Comparison of ENCODE assay signal across 8 cellular contexts in the genomic region with DNA sequence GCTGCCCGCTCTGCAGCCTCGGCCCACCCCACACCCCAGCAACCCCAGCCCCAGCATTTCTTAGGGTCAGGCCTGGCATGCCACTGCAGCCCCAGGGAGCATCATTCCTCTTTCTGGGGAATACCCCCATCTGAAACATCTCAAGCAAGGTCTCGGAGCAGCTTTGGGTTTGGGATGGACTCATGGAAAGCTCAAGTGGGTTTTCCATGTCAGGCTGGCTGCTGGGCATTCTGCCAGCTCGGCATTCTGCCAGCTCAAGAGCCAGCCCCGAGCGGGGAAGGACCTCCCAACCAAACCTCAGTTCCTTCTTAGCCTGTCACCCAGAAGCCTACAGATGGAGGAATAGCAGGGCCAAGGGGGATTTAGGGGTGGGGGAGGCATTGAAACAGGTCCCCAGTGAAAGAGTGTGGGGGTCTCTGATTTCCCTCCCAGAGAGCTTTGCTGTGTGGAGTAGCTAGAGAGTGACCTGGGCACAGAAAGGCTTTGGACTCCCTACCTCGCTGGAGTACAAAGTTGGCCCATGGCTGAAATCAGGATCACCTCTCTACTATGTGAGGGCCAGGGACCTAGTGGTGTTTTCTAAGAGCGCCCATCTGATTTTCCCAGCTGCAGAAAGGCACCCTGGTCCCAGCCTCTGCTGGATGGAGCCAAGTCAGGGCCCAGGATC. TPM values are rescaled to one million over a fixed set of nuclear protein-coding genes. Genes with fewer than 3 reads are reported as not detected.
A peak's percentile ranks its signal among the peaks of the same experiment; 100 is the strongest.
DNase-seq lines count a peak whose midpoint lies in the region; ATAC-seq, FAIRE-seq and TF ChIP-seq lines count a peak whose summit lies in the region.

No MANE protein-coding gene starts in this region.

- no peaks in the 10 kb centered on the region for H3K27me3 Mint-ChIP-seq in WTC11 (ENCODE audit: low read depth)

- FAIRE-seq in RCC 7860 (lab: Jason Lieb, UNC): no peak

- H3K36me3 Mint-ChIP-seq in WTC11: no peaks in the 10 kb centered on the region

- H3K27ac Mint-ChIP-seq in WTC11: peak overlapping the region; percentile 12; the same call in 1 of the 2 replicates

- POLR2A ChIA-PET in WTC11 (lab: Charles Lee): interaction anchor here (0.6 to 1.4 kb wide), 4 partner anchors 22 to 241 kb away, joined by 3 read pairs; no protein-coding TSS in a partner anchor

- H3K4me3 ChIP-seq in LNCaP clone FGC (ENCODE audit: low read depth, low read length) (peak overlapping the region; percentile 86), skin epidermis (peak overlapping the region in 6 of 7 experiments; percentile 5 to 48 (median 28))

- no peak for DNase-seq in LNCaP clone FGC (ENCODE audit: low read depth)
- DNase-seq in WTC11 (ENCODE audit: low spot score): no peak
- peak; percentile 51 for DNase-seq in hepatic stellate cell (ENCODE audit: low spot score)
- DNase-seq in activated naive CD4-positive, alpha-beta T cell treated with anti-CD3 and anti-CD28 coated beads, Interleukin-2, amount 50 U/mL, for 16 hours: no peak
- DNase-seq in RCC 7860 (ENCODE audit: low spot score): no peak
- no peak for DNase-seq in NCI-H1436 (lab: John Stamatoyannopoulos, UW)

- peaks cover 24% of the 10 kb centered on the region for H3K4me1 Mint-ChIP-seq in WTC11

- peak overlapping the region; percentile 60 for H3K4me3 Mint-ChIP-seq in WTC11

- no peaks in the 10 kb centered on the region for H3K9me3 Mint-ChIP-seq in WTC11

- H3K27ac ChIP-seq in skin epidermis: peak overlapping the region in 16 of 21 experiments; percentile 3 to 77 (median 54)

- ATAC-seq in WTC11 (no peak), GM18511 (IDR thresholded peaks at IDR 0.05; ENCODE audit: unreplicated experiment) (no peak)

- TF ChIP-seq CTCF in LNCaP clone FGC (IDR thresholded peaks at IDR 0.05; ENCODE audit: control insufficient read depth, extremely low read depth, insufficient read depth) (no peak), WTC11 (IDR thresholded peaks at IDR 0.05) (no peak)

- CTCF ChIA-PET in WTC11 (lab: Charles Lee): interaction anchor here (0.9 to 1.8 kb wide), 3 partner anchors 27 to 71 kb away, joined by 4 to 15 read pairs (median 12); partner anchors contain the start of gene PSMB4

TF ChIP-seq in WTC11, 78 proteins besides CTCF, POLR2A, EP300 and RAD21:
- TF ChIP-seq ZNF138 (CRISPR knock-in tag; conservative IDR thresholded peaks at IDR 0.05) (no peak), OVOL2 (CRISPR knock-in tag; IDR thresholded peaks at IDR 0.05; ENCODE audit: borderline replicate concordance) (no peak), ZNF416 (CRISPR knock-in tag; IDR thresholded peaks at IDR 0.05) (no peak), ZNF671 (CRISPR knock-in tag; IDR thresholded peaks at IDR 0.05) (no peak), SMAD4 (CRISPR knock-in tag; IDR thresholded peaks at IDR 0.05) (no peak), MAX (CRISPR knock-in tag; IDR thresholded peaks at IDR 0.05) (no peak), ELF4 (CRISPR knock-in tag; IDR thresholded peaks at IDR 0.05; ENCODE audit: low read depth) (no peak), ESRRA (CRISPR knock-in tag; IDR thresholded peaks at IDR 0.05; ENCODE audit: borderline replicate concordance) (no peak), SOX15 (CRISPR knock-in tag; IDR thresholded peaks at IDR 0.05) (no peak), SP1 (CRISPR knock-in tag; conservative IDR thresholded peaks at IDR 0.05) (no peak), NR3C1 (CRISPR knock-in tag; conservative IDR thresholded peaks at IDR 0.05; ENCODE audit: low read depth) (no peak), ZNF219 (CRISPR knock-in tag; IDR thresholded peaks at IDR 0.05; ENCODE audit: borderline replicate concordance) (no peak), ATF2 (CRISPR knock-in tag; IDR thresholded peaks at IDR 0.05; ENCODE audit: borderline replicate concordance, low read depth) (no peak), JUN (CRISPR knock-in tag; IDR thresholded peaks at IDR 0.05) (no peak), TP53 (CRISPR knock-in tag; IDR thresholded peaks at IDR 0.05) (no peak), ZNF425 (CRISPR knock-in tag; conservative IDR thresholded peaks at IDR 0.05) (no peak)
- TF ChIP-seq, protein P1, sequence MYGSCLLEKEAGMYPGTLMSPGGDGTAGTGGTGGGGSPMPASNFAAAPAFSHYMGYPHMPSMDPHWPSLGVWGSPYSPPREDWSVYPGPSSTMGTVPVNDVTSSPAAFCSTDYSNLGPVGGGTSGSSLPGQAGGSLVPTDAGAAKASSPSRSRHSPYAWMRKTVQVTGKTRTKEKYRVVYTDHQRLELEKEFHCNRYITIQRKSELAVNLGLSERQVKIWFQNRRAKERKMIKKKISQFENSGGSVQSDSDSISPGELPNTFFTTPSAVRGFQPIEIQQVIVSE (CRISPR knock-in tag; IDR thresholded peaks at IDR 0.05; ENCODE audit: borderline replicate concordance): no peak
- TF ChIP-seq, protein P2, sequence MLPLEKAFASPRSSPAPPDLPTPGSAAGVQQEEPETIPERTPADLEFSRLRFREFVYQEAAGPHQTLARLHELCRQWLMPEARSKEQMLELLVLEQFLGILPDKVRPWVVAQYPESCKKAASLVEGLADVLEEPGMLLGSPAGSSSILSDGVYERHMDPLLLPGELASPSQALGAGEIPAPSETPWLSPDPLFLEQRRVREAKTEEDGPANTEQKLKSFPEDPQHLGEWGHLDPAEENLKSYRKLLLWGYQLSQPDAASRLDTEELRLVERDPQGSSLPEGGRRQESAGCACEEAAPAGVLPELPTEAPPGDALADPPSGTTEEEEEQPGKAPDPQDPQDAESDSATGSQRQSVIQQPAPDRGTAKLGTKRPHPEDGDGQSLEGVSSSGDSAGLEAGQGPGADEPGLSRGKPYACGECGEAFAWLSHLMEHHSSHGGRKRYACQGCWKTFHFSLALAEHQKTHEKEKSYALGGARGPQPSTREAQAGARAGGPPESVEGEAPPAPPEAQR (CRISPR knock-in tag; IDR thresholded peaks at IDR 0.05): no peak
TF ChIP-seq in WTC11: peak in this region for 0.

RNA-seq across cellular contexts. Expression of gene SELENBP1, which starts 0.6 kb away (rescaled TPM):
- 17.9 to 23.9 TPM (median 20.2 TPM) in 3 replicates for total RNA-seq in WTC11 (2021)

RNA-seq across cellular contexts. Expression of gene RFX5, which starts 24.8 kb away (rescaled TPM):
- total RNA-seq in WTC11 (2021): 59.2 to 69.2 TPM (median 67.7 TPM) in 3 replicates

RNA-seq across cellular contexts. Expression of gene PSMB4, which starts 27.5 kb away (rescaled TPM):
- 360 to 414 TPM (median 383 TPM) in 3 replicates for total RNA-seq in WTC11 (2021)

RNA-seq across cellular contexts. Expression of gene PI4KB, which starts 44.7 kb away (rescaled TPM):
- 25.6 to 33.6 TPM (median 30.5 TPM) in 3 replicates for total RNA-seq in WTC11 (2021)
